8 cellular contexts compared by ENCODE assay signal in the genomic region with DNA sequence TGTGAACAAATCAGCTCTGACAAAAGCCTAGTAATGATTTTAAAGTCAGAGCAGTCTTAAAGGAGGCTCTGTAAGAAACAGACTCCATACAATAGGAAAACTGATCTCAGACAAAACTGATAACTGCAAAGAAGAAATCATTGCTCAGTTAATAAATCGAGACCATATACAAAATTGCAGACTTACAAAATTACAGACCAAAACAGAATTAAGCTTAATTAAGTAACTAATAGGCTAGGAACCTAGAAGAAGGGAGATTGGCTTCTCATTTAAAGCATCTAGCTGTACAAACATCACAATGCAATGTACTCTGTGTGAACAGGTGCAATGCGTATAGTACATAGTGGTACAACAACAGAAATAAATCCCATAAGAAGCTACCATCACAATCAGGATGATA. TPM values are rescaled to one million over a fixed set of nuclear protein-coding genes. Genes with fewer than 3 reads are reported as not detected.
DNase-seq lines count a peak whose midpoint lies in the region; ATAC-seq and TF ChIP-seq lines count a peak whose summit lies in the region.
"Had no signal": no experiment of that assay in that cellular context is flagged by ENCODE, and none has a peak within 500 bp of the region (broad histone marks: within the 10 kb centered on the region; RNA-seq: fewer than 3 reads in every experiment).

No MANE protein-coding gene starts in this region.

- H3K4me1 ChIP-seq in esophagus muscularis mucosa = peaks cover 16 to 40% (median 36%) of the 10 kb centered on the region in 4 donors

- peaks cover 0 to 3% (median 0%) of the 10 kb centered on the region in 4 donors for H3K36me3 ChIP-seq in esophagus muscularis mucosa

- peak overlapping the region in 3 of 4 donors; percentile 42 to 46 (median 45) for H3K4me3 ChIP-seq in esophagus muscularis mucosa
- peak overlapping the region in 1 of 7 experiments; percentile 20 for H3K4me3 ChIP-seq in skin epidermis

- no peak for TF ChIP-seq POLR2A in esophagus muscularis mucosa (IDR thresholded peaks at IDR 0.05; ENCODE audit: low read depth)

- TF ChIP-seq CTCF in esophagus muscularis mucosa (IDR thresholded peaks at IDR 0.05) (no peak), nephron progenitor cell (IDR thresholded peaks at IDR 0.05) (no peak)

- H3K9me3 Mint-ChIP-seq in nephron progenitor cell = peaks cover 16% of the 10 kb centered on the region

- no peak overlapping the region for H3K4me3 Mint-ChIP-seq in nephron progenitor cell

- H3K4me1 Mint-ChIP-seq in nephron progenitor cell = peaks cover 25% of the 10 kb centered on the region

- H3K27ac Mint-ChIP-seq in nephron progenitor cell = no peak overlapping the region

- no peaks in the 10 kb centered on the region for H3K27me3 ChIP-seq in esophagus muscularis mucosa

- H3K36me3 Mint-ChIP-seq in nephron progenitor cell (ENCODE audit: low read depth) = peaks cover 17% of the 10 kb centered on the region

- DNase-seq in NCI-H69 (lab: John Stamatoyannopoulos, UW) (peak; percentile 8), esophagus muscularis mucosa (ENCODE audit: extremely low spot score) (no peak), nephron progenitor cell (no peak), SKM-1 (lab: John Stamatoyannopoulos, UW; ENCODE audit: unreplicated experiment) (no peak), AML-193 (lab: John Stamatoyannopoulos, UW) (no peak)
- DNase-seq: activated CD8-positive, alpha-beta memory T cell treated with anti-CD3 and anti-CD28 coated beads for 24 hours had no signal

- intact Hi-C loops in esophagus muscularis mucosa (cut with DNase I) = loop anchor here (5.0 kb wide), 1 partner anchor 274 kb away; no protein-coding TSS in a partner anchor

- no peak for TF ChIP-seq EP300 in esophagus muscularis mucosa (IDR thresholded peaks at IDR 0.05)

- peak; percentile 15 for ATAC-seq in GM19397 (IDR thresholded peaks at IDR 0.05; ENCODE audit: unreplicated experiment)

- no peaks in the 10 kb centered on the region for H3K27me3 Mint-ChIP-seq in nephron progenitor cell (ENCODE audit: low read depth, poor library complexity)

- 60% methylated on average over 2 of the region's 2 CpGs for WGBS in esophagus muscularis mucosa

- no peaks in the 10 kb centered on the region for H3K9me3 ChIP-seq in esophagus muscularis mucosa

- H3K27ac ChIP-seq in esophagus muscularis mucosa (replicated peaks in 1 of 4) (peak overlapping the region in 3 of 4 donors; percentile 43 to 68 (median 66)), skin epidermis (peak overlapping the region in 14 of 21 experiments; percentile 43 to 82 (median 69))

RNA-seq across cellular contexts. Expression of a gene that starts 46.3 kb away (rescaled TPM):
- total RNA-seq in esophagus muscularis mucosa = 100 to 1,000 TPM in 1 of 4 donors, 10 to 100 TPM in 3; 69.9 to 112 (median 80.8) TPM
